ENCODE assay signal across 1 cellular context in the genomic region with DNA sequence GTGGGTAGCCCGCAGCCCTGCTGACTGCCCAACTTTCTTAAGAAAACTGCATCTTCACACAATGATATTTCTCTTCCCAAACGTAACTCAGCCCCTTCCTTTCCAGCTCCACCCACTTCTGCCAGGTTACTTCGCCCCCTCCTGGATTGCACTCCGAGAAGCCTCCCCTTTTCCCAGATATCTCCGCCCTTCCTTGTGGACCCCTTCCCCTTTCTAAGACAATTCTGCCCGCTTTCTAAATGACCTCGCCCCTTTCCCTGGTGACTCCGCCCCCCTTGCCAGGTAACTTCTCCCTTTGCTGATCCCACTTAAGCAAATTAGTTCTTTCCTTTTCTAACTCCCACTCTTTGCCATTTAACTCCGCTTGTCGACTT.
A peak's percentile ranks its signal among the peaks of the same experiment; 100 is the strongest.
TF ChIP-seq lines count a peak whose summit lies in the region.

No MANE protein-coding gene starts in this region.

TF ChIP-seq in K562, 482 proteins besides CTCF, POLR2A, EP300 and RAD21 (continued from another document and continues in another):
- TF ChIP-seq NFE2 (IDR thresholded peaks at IDR 0.05; ENCODE audit: low read depth), result no peak
- no peak for TF ChIP-seq NCOR1 (IDR thresholded peaks at IDR 0.05)
- no peak for TF ChIP-seq MXI1 (IDR thresholded peaks at IDR 0.05; ENCODE audit: low read depth, low read length)
- TF ChIP-seq, protein P1, sequence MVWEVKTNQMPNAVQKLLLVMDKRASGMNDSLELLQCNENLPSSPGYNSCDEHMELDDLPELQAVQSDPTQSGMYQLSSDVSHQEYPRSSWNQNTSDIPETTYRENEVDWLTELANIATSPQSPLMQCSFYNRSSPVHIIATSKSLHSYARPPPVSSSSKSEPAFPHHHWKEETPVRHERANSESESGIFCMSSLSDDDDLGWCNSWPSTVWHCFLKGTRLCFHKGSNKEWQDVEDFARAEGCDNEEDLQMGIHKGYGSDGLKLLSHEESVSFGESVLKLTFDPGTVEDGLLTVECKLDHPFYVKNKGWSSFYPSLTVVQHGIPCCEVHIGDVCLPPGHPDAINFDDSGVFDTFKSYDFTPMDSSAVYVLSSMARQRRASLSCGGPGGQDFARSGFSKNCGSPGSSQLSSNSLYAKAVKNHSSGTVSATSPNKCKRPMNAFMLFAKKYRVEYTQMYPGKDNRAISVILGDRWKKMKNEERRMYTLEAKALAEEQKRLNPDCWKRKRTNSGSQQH (CRISPR knock-in tag; IDR thresholded peaks at IDR 0.05), result peak; percentile 91
- TF ChIP-seq SLC30A9 (CRISPR knock-in tag; IDR thresholded peaks at IDR 0.05), result no peak
- TF ChIP-seq, protein P2, sequence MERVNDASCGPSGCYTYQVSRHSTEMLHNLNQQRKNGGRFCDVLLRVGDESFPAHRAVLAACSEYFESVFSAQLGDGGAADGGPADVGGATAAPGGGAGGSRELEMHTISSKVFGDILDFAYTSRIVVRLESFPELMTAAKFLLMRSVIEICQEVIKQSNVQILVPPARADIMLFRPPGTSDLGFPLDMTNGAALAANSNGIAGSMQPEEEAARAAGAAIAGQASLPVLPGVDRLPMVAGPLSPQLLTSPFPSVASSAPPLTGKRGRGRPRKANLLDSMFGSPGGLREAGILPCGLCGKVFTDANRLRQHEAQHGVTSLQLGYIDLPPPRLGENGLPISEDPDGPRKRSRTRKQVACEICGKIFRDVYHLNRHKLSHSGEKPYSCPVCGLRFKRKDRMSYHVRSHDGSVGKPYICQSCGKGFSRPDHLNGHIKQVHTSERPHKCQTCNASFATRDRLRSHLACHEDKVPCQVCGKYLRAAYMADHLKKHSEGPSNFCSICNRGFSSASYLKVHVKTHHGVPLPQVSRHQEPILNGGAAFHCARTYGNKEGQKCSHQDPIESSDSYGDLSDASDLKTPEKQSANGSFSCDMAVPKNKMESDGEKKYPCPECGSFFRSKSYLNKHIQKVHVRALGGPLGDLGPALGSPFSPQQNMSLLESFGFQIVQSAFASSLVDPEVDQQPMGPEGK (CRISPR knock-in tag; IDR thresholded peaks at IDR 0.05; ENCODE audit: borderline replicate concordance), result no peak
- TF ChIP-seq, protein P3, sequence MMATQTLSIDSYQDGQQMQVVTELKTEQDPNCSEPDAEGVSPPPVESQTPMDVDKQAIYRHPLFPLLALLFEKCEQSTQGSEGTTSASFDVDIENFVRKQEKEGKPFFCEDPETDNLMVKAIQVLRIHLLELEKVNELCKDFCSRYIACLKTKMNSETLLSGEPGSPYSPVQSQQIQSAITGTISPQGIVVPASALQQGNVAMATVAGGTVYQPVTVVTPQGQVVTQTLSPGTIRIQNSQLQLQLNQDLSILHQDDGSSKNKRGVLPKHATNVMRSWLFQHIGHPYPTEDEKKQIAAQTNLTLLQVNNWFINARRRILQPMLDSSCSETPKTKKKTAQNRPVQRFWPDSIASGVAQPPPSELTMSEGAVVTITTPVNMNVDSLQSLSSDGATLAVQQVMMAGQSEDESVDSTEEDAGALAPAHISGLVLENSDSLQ (IDR thresholded peaks at IDR 0.05), result no peak
- TF ChIP-seq, protein P4, sequence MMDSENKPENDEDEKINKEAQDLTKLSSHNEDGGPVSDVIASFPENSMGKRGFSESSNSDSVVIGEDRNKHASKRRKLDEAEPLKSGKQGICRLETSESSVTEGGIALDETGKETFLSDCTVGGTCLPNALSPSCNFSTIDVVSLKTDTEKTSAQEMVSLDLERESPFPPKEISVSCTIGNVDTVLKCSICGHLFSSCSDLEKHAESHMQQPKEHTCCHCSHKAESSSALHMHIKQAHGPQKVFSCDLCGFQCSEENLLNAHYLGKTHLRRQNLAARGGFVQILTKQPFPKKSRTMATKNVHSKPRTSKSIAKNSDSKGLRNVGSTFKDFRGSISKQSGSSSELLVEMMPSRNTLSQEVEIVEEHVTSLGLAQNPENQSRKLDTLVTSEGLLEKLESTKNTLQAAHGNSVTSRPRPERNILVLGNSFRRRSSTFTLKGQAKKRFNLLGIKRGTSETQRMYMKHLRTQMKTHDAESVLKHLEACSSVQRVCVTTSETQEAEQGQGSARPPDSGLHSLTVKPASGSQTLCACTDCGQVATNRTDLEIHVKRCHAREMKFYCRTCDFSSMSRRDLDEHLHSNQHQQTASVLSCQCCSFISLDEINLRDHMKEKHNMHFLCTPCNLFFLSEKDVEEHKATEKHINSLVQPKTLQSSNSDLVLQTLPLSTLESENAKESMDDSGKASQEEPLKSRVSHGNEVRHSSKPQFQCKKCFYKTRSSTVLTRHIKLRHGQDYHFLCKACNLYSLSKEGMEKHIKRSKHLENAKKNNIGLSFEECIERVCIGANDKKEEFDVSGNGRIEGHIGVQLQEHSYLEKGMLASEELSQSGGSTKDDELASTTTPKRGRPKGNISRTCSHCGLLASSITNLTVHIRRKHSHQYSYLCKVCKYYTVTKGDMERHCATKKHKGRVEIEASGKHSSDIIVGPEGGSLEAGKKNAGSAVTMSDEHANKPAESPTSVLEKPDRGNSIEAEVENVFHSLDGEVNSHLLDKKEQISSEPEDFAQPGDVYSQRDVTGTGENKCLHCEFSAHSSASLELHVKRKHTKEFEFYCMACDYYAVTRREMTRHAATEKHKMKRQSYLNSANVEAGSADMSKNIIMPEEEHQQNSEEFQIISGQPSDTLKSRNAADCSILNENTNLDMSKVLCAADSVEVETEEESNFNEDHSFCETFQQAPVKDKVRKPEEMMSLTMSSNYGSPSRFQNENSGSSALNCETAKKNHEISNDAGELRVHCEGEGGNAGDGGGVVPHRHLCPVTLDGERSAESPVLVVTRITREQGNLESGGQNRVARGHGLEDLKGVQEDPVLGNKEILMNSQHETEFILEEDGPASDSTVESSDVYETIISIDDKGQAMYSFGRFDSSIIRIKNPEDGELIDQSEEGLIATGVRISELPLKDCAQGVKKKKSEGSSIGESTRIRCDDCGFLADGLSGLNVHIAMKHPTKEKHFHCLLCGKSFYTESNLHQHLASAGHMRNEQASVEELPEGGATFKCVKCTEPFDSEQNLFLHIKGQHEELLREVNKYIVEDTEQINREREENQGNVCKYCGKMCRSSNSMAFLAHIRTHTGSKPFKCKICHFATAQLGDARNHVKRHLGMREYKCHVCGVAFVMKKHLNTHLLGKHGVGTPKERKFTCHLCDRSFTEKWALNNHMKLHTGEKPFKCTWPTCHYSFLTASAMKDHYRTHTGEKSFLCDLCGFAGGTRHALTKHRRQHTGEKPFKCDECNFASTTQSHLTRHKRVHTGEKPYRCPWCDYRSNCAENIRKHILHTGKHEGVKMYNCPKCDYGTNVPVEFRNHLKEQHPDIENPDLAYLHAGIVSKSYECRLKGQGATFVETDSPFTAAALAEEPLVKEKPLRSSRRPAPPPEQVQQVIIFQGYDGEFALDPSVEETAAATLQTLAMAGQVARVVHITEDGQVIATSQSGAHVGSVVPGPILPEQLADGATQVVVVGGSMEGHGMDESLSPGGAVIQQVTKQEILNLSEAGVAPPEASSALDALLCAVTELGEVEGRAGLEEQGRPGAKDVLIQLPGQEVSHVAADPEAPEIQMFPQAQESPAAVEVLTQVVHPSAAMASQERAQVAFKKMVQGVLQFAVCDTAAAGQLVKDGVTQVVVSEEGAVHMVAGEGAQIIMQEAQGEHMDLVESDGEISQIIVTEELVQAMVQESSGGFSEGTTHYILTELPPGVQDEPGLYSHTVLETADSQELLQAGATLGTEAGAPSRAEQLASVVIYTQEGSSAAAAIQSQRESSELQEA (IDR thresholded peaks at IDR 0.05; ENCODE audit: low read depth), result 0 out of 2 replicates have a peak, but pooled peaks have one; percentile 51
- TF ChIP-seq SETDB1 (IDR thresholded peaks at IDR 0.05; ENCODE audit: low read length), result no peak
- TF ChIP-seq, protein P5, sequence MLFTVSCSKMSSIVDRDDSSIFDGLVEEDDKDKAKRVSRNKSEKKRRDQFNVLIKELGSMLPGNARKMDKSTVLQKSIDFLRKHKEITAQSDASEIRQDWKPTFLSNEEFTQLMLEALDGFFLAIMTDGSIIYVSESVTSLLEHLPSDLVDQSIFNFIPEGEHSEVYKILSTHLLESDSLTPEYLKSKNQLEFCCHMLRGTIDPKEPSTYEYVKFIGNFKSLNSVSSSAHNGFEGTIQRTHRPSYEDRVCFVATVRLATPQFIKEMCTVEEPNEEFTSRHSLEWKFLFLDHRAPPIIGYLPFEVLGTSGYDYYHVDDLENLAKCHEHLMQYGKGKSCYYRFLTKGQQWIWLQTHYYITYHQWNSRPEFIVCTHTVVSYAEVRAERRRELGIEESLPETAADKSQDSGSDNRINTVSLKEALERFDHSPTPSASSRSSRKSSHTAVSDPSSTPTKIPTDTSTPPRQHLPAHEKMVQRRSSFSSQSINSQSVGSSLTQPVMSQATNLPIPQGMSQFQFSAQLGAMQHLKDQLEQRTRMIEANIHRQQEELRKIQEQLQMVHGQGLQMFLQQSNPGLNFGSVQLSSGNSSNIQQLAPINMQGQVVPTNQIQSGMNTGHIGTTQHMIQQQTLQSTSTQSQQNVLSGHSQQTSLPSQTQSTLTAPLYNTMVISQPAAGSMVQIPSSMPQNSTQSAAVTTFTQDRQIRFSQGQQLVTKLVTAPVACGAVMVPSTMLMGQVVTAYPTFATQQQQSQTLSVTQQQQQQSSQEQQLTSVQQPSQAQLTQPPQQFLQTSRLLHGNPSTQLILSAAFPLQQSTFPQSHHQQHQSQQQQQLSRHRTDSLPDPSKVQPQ (CRISPR knock-in tag; IDR thresholded peaks at IDR 0.05; ENCODE audit: borderline replicate concordance), result no peak
- no peak for TF ChIP-seq KAT2B (IDR thresholded peaks at IDR 0.05; ENCODE audit: low read depth, low read length)
- no peak for TF ChIP-seq MEF2D (tag; conservative IDR thresholded peaks at IDR 0.05; ENCODE audit: low read depth)
- TF ChIP-seq, protein P6, sequence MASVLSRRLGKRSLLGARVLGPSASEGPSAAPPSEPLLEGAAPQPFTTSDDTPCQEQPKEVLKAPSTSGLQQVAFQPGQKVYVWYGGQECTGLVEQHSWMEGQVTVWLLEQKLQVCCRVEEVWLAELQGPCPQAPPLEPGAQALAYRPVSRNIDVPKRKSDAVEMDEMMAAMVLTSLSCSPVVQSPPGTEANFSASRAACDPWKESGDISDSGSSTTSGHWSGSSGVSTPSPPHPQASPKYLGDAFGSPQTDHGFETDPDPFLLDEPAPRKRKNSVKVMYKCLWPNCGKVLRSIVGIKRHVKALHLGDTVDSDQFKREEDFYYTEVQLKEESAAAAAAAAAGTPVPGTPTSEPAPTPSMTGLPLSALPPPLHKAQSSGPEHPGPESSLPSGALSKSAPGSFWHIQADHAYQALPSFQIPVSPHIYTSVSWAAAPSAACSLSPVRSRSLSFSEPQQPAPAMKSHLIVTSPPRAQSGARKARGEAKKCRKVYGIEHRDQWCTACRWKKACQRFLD (CRISPR knock-in tag; IDR thresholded peaks at IDR 0.05), result no peak
- TF ChIP-seq, protein P7, sequence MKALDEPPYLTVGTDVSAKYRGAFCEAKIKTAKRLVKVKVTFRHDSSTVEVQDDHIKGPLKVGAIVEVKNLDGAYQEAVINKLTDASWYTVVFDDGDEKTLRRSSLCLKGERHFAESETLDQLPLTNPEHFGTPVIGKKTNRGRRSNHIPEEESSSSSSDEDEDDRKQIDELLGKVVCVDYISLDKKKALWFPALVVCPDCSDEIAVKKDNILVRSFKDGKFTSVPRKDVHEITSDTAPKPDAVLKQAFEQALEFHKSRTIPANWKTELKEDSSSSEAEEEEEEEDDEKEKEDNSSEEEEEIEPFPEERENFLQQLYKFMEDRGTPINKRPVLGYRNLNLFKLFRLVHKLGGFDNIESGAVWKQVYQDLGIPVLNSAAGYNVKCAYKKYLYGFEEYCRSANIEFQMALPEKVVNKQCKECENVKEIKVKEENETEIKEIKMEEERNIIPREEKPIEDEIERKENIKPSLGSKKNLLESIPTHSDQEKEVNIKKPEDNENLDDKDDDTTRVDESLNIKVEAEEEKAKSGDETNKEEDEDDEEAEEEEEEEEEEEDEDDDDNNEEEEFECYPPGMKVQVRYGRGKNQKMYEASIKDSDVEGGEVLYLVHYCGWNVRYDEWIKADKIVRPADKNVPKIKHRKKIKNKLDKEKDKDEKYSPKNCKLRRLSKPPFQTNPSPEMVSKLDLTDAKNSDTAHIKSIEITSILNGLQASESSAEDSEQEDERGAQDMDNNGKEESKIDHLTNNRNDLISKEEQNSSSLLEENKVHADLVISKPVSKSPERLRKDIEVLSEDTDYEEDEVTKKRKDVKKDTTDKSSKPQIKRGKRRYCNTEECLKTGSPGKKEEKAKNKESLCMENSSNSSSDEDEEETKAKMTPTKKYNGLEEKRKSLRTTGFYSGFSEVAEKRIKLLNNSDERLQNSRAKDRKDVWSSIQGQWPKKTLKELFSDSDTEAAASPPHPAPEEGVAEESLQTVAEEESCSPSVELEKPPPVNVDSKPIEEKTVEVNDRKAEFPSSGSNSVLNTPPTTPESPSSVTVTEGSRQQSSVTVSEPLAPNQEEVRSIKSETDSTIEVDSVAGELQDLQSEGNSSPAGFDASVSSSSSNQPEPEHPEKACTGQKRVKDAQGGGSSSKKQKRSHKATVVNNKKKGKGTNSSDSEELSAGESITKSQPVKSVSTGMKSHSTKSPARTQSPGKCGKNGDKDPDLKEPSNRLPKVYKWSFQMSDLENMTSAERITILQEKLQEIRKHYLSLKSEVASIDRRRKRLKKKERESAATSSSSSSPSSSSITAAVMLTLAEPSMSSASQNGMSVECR (CRISPR knock-in tag; IDR thresholded peaks at IDR 0.05), result no peak
- TF ChIP-seq RB1 (IDR thresholded peaks at IDR 0.05; ENCODE audit: low read depth), result no peak
- TF ChIP-seq ZBTB17 (CRISPR knock-in tag; IDR thresholded peaks at IDR 0.05), result no peak
- TF ChIP-seq ARID1B (IDR thresholded peaks at IDR 0.05), result peak; percentile 65
- TF ChIP-seq E2F3 (CRISPR knock-in tag; IDR thresholded peaks at IDR 0.05), result peak; percentile 43; the same call in 1 of the 2 replicates
- TF ChIP-seq, protein P8, sequence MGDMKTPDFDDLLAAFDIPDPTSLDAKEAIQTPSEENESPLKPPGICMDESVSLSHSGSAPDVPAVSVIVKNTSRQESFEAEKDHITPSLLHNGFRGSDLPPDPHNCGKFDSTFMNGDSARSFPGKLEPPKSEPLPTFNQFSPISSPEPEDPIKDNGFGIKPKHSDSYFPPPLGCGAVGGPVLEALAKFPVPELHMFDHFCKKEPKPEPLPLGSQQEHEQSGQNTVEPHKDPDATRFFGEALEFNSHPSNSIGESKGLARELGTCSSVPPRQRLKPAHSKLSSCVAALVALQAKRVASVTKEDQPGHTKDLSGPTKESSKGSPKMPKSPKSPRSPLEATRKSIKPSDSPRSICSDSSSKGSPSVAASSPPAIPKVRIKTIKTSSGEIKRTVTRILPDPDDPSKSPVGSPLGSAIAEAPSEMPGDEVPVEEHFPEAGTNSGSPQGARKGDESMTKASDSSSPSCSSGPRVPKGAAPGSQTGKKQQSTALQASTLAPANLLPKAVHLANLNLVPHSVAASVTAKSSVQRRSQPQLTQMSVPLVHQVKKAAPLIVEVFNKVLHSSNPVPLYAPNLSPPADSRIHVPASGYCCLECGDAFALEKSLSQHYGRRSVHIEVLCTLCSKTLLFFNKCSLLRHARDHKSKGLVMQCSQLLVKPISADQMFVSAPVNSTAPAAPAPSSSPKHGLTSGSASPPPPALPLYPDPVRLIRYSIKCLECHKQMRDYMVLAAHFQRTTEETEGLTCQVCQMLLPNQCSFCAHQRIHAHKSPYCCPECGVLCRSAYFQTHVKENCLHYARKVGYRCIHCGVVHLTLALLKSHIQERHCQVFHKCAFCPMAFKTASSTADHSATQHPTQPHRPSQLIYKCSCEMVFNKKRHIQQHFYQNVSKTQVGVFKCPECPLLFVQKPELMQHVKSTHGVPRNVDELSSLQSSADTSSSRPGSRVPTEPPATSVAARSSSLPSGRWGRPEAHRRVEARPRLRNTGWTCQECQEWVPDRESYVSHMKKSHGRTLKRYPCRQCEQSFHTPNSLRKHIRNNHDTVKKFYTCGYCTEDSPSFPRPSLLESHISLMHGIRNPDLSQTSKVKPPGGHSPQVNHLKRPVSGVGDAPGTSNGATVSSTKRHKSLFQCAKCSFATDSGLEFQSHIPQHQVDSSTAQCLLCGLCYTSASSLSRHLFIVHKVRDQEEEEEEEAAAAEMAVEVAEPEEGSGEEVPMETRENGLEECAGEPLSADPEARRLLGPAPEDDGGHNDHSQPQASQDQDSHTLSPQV (IDR thresholded peaks at IDR 0.05), result no peak
- TF ChIP-seq MAZ (CRISPR knock-in tag; conservative IDR thresholded peaks at IDR 0.05 in 1 of 2, IDR thresholded peaks at IDR 0.05 in 1 of 2), result no peak
- no peak for TF ChIP-seq ZNF584 (CRISPR knock-in tag; IDR thresholded peaks at IDR 0.05; ENCODE audit: low read depth)
- TF ChIP-seq KLF13 (tag; IDR thresholded peaks at IDR 0.05; ENCODE audit: borderline replicate concordance, low read depth), result no peak
- peak; percentile 26 to 54; a peak in 1 of 4 replicates for TF ChIP-seq TRIM24 (IDR thresholded peaks at IDR 0.05)
- no peak for TF ChIP-seq RBM17 (IDR thresholded peaks at IDR 0.05; ENCODE audit: borderline replicate concordance, low read depth, low read length)
